Comparison of ENCODE assay signal across 9 cellular contexts in genomic region chr19:41754596-41754995, GRCh38. TPM values are rescaled to one million over a fixed set of nuclear protein-coding genes. Genes with fewer than 3 reads are reported as not detected.
"Had no signal": no experiment of that assay in that cellular context is flagged by ENCODE, and none has a peak within 500 bp of the region (broad histone marks: within the 10 kb centered on the region; RNA-seq: fewer than 3 reads in every experiment).

No MANE protein-coding gene starts in this region.

- H3K36me3 Mint-ChIP-seq: activated CD8-positive, alpha-beta memory T cell treated with anti-CD3 and anti-CD28 coated beads, Interleukin-2, amount 10 ng/mL, durations not matched to agents 7 days and 5 days; activated naive CD8-positive, alpha-beta T cell treated with anti-CD3 and anti-CD28 coated beads for 36 hours had no signal

- H3K4me3 Mint-ChIP-seq: activated CD4-positive, alpha-beta memory T cell treated with anti-CD3 and anti-CD28 coated beads, Interleukin-2, amount 10 ng/mL, durations not matched to agents 7 days and 5 days; activated CD8-positive, alpha-beta memory T cell treated with anti-CD3 and anti-CD28 coated beads, Interleukin-2, amount 10 ng/mL, durations not matched to agents 7 days and 5 days; activated naive CD8-positive, alpha-beta T cell treated with anti-CD3 and anti-CD28 coated beads for 36 hours had no signal

- H3K27ac Mint-ChIP-seq: activated CD4-positive, alpha-beta memory T cell treated with anti-CD3 and anti-CD28 coated beads, Interleukin-2, amount 10 ng/mL, durations not matched to agents 7 days and 5 days; activated CD8-positive, alpha-beta memory T cell treated with anti-CD3 and anti-CD28 coated beads, Interleukin-2, amount 10 ng/mL, durations not matched to agents 7 days and 5 days; activated naive CD8-positive, alpha-beta T cell treated with anti-CD3 and anti-CD28 coated beads for 36 hours had no signal

- DNase-seq: amniotic stem cell, NCI-H510A, Right ventricle myocardium superior had no signal

- H3K9me3 Mint-ChIP-seq: activated CD4-positive, alpha-beta memory T cell treated with anti-CD3 and anti-CD28 coated beads, Interleukin-2, amount 10 ng/mL, durations not matched to agents 7 days and 5 days; activated naive CD8-positive, alpha-beta T cell treated with anti-CD3 and anti-CD28 coated beads for 36 hours had no signal

- H3K27me3 ChIP-seq: brain microvascular endothelial cell had no signal

- H3K36me3 ChIP-seq: brain microvascular endothelial cell had no signal

- H3K27ac ChIP-seq: brain microvascular endothelial cell, VCaP had no signal

RNA-seq across cellular contexts. Expression of gene CEACAM6, which starts 0.7 kb away (rescaled TPM):
- total RNA-seq: activated CD4-positive, alpha-beta memory T cell treated with anti-CD3 and anti-CD28 coated beads, Interleukin-2, amount 10 ng/mL, durations not matched to agents 7 days and 5 days; activated CD8-positive, alpha-beta memory T cell treated with anti-CD3 and anti-CD28 coated beads, Interleukin-2, amount 10 ng/mL, durations not matched to agents 7 days and 5 days; activated naive CD8-positive, alpha-beta T cell treated with anti-CD3 and anti-CD28 coated beads for 36 hours; Right ventricle myocardium superior had no signal

RNA-seq across cellular contexts. Expression of gene CEACAM3, which starts 41.8 kb away (rescaled TPM):
- total RNA-seq: activated CD4-positive, alpha-beta memory T cell treated with anti-CD3 and anti-CD28 coated beads, Interleukin-2, amount 10 ng/mL, durations not matched to agents 7 days and 5 days; activated CD8-positive, alpha-beta memory T cell treated with anti-CD3 and anti-CD28 coated beads, Interleukin-2, amount 10 ng/mL, durations not matched to agents 7 days and 5 days; activated naive CD8-positive, alpha-beta T cell treated with anti-CD3 and anti-CD28 coated beads for 36 hours; Right ventricle myocardium superior had no signal
- polyA plus RNA-seq: aorta had no signal

RNA-seq across cellular contexts. Expression of gene CEACAM5, which starts 46.2 kb away (rescaled TPM):
- total RNA-seq: activated CD4-positive, alpha-beta memory T cell treated with anti-CD3 and anti-CD28 coated beads, Interleukin-2, amount 10 ng/mL, durations not matched to agents 7 days and 5 days; activated CD8-positive, alpha-beta memory T cell treated with anti-CD3 and anti-CD28 coated beads, Interleukin-2, amount 10 ng/mL, durations not matched to agents 7 days and 5 days; activated naive CD8-positive, alpha-beta T cell treated with anti-CD3 and anti-CD28 coated beads for 36 hours; Right ventricle myocardium superior had no signal
